18 cellular contexts compared by ENCODE assay signal in the genomic region with DNA sequence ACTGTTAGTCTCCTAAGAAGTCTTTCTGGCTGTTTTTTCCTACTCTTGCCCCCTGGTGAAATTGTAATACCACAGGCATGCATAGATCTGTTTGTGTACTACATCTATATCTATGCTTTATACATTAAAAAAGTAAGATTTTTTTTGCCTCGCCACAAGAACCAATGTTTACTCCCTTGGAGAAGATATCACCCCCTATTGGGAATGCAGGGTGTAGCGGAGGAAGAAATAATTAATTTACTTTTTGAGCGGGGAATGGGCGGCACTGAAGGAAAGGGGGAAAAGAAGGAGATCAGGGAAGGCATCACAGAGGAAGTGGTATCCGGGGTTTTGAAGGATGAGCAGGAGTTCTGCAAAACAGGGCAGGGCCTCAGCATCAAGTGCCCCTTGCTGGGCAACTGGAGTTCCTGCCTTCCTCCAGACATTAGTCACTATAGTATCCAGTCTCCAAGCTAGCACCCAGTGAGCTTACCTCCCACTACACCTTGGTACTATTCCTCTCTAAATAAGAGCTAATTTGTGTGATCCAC.
"Had no signal": no experiment of that assay in that cellular context is flagged by ENCODE, and none has a peak within 500 bp of the region (broad histone marks: within the 10 kb centered on the region; RNA-seq: fewer than 3 reads in every experiment).

No MANE protein-coding gene starts in this region.

- H3K36me3 ChIP-seq: heart right ventricle, left ventricle myocardium inferior, suprapubic skin had no signal

- H3K27ac Mint-ChIP-seq: activated B cell treated with CpG ODN at 0.5 μM for 24 hours; activated CD4-positive, alpha-beta T cell treated with anti-CD3 and anti-CD28 coated beads, Interleukin-2, amount 10 ng/mL, durations not matched to agents 24 days and 14 days; activated naive CD4-positive, alpha-beta T cell treated with anti-CD3 and anti-CD28 coated beads, Interleukin-2, amount 50 U/mL, for 24 hours; effector memory CD8-positive, alpha-beta T cell; memory B cell; nephron; T-helper 17 cell; type B pancreatic cell had no signal

- H3K36me3 Mint-ChIP-seq: activated naive CD4-positive, alpha-beta T cell treated with anti-CD3 and anti-CD28 coated beads, Interleukin-2, amount 50 U/mL, for 24 hours; memory B cell; type B pancreatic cell had no signal

- H3K4me1 ChIP-seq: left ventricle myocardium inferior, suprapubic skin had no signal

- H3K4me3 Mint-ChIP-seq: activated B cell treated with CpG ODN at 0.5 μM for 24 hours; activated CD4-positive, alpha-beta T cell treated with anti-CD3 and anti-CD28 coated beads, Interleukin-2, amount 10 ng/mL, durations not matched to agents 24 days and 14 days; activated naive CD4-positive, alpha-beta T cell treated with anti-CD3 and anti-CD28 coated beads, Interleukin-2, amount 50 U/mL, for 24 hours; effector memory CD8-positive, alpha-beta T cell; memory B cell; nephron; T-helper 17 cell; type B pancreatic cell had no signal

- H3K27ac ChIP-seq: heart right ventricle, left ventricle myocardium inferior, suprapubic skin had no signal

- H3K9me3 Mint-ChIP-seq: activated B cell treated with CpG ODN at 0.5 μM for 24 hours; activated naive CD4-positive, alpha-beta T cell treated with anti-CD3 and anti-CD28 coated beads, Interleukin-2, amount 50 U/mL, for 24 hours; effector memory CD8-positive, alpha-beta T cell; memory B cell; nephron had no signal

- H3K9me3 ChIP-seq: heart right ventricle, left ventricle myocardium inferior, suprapubic skin had no signal

- DNase-seq: activated B cell treated with CpG ODN at 0.5 μM for 24 hours; activated CD4-positive, alpha-beta T cell treated with anti-CD3 and anti-CD28 coated beads, Interleukin-2, amount 10 ng/mL, durations not matched to agents 24 days and 14 days; activated CD8-positive, alpha-beta memory T cell treated with anti-CD3 and anti-CD28 coated beads for 24 hours; activated effector memory CD4-positive, alpha-beta T cell treated with Interleukin-2 at 50 U/mL for 16 hours; central memory CD4-positive, alpha-beta T cell; effector memory CD8-positive, alpha-beta T cell; erythroblast; foreskin fibroblast; heart right ventricle; left ventricle myocardium inferior; stimulated activated CD4-positive, alpha-beta T cell treated with anti-CD3 and anti-CD28 coated beads, Interleukin-12 subunit alpha, Interleukin-12 subunit beta, amount 100 ng/mL, for 4 hours; stimulated activated naive CD4-positive, alpha-beta T cell treated with Interleukin-2 at 50 U/mL for 16 hours; T-helper 17 cell had no signal

- H3K4me3 ChIP-seq: heart right ventricle, left ventricle myocardium inferior, suprapubic skin had no signal

- ATAC-seq: effector memory CD8-positive, alpha-beta T cell; heart right ventricle; T-helper 17 cell had no signal

- H3K4me1 Mint-ChIP-seq: nephron had no signal
